In the genomic region with DNA sequence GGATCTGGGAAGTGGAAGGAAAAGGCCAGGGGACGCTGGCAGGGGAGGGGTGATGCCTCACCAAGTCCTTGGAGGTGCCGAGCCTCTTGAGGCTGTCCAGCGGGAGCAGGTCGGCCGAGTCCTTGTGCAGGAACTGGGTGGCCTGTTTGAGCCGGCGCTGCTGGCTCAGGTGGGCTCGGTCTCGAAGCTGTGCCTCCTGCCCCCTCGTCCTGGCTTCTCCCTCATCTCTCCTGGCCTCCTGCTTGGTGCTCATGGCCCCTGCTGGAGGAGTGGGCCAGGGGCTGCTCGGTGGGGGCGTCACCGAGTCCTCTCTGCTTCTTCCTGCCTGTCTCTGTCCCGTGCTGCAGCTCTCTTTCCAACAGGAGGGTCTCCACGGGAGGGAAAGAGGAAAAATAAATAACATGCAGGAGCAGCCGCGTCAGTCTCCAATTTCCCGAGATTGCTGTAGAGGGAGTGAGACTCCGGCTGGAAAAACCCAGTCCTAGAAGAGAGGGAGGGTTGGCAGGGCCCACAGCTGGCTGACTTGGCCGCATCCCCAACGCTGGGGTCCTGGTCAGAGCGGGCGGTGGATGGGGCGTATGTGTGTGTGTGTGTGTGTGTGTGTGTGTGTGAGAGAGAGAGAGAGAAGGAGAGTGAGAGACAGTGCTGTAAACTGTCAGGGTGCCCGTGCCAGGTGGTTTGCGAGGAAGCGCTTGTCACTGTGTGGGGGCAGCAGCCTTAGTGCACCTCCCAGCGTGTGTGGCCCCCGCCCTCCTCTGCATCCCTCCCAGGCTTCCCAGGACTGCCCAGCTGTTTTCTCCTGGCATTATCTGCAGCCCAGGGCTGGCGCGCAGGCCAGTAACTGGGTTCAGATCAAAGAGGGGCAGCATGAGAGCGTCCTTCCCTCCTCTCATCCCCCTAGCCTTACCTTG, we compare ENCODE assay signal across 9 cellular contexts.
A peak's percentile ranks its signal among the peaks of the same experiment; 100 is the strongest.
DNase-seq lines count a peak whose midpoint lies in the region; ATAC-seq lines count a peak whose summit lies in the region.
"Had no signal": no experiment of that assay in that cellular context is flagged by ENCODE, and none has a peak within 500 bp of the region (broad histone marks: within the 10 kb centered on the region; RNA-seq: fewer than 3 reads in every experiment).

A gene with protein sequence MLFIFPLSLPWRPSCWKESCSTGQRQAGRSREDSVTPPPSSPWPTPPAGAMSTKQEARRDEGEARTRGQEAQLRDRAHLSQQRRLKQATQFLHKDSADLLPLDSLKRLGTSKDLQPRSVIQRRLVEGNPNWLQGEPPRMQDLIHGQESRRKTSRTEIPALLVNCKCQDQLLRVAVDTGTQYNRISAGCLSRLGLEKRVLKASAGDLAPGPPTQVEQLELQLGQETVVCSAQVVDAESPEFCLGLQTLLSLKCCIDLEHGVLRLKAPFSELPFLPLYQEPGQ (minus strand): TSS at position 455 of the 911 bp plus-strand sequence. CDS start 52 bp downstream, at position 403.

- no peak for ATAC-seq in HG03469 (IDR thresholded peaks at IDR 0.05; ENCODE audit: unreplicated experiment)
- no peak for ATAC-seq in HG03097 (IDR thresholded peaks at IDR 0.05; ENCODE audit: low FRiP score, unreplicated experiment)
- no peak for ATAC-seq in GM21737 (IDR thresholded peaks at IDR 0.05; ENCODE audit: unreplicated experiment)

- no peaks in the 10 kb centered on the region for H3K27me3 ChIP-seq in layer of hippocampus (ENCODE audit: control insufficient read depth, insufficient read depth, low read length)

- DNase-seq in DMS53 (lab: John Stamatoyannopoulos, UW) (peak; percentile 50), DMS53 treated with DMSO at 0.1 percent for 48 hours (lab: John Stamatoyannopoulos, UW; ENCODE audit: unreplicated experiment) (no peak), caudate nucleus (lab: John Stamatoyannopoulos, UW) (peak in 56 of 61 donors; percentile 8 to 89 (median 61)), superior temporal gyrus (ENCODE audit: extremely low spot score) (peak; percentile 78)
- DNase-seq: 8988T had no signal

- peak within 1 kb of the TSS; percentile 77 for H3K27ac ChIP-seq in caudate nucleus (ENCODE audit: low read depth, low read length)
- H3K27ac ChIP-seq in layer of hippocampus (ENCODE audit: low read depth, low read length): peak within 1 kb of the TSS; percentile 83
